ENCODE assay signal across 9 cellular contexts in the genomic region with DNA sequence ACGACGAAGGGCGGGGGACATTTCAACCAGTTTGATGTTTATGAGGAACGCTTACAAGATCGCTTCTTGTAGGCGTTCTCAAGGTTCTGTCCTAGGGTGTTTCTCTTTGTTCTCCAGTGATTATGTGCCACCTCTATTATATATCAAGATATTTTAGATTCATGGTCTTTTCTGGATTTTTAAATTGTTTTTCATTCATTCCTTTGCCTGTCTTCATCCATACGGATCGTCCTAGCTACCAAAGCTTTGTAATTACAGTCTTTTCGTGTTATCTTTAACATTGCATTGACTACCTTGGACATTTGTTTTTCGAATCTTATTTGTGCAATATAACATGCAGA. TPM values are rescaled to one million over a fixed set of nuclear protein-coding genes. Genes with fewer than 3 reads are reported as not detected.
DNase-seq lines count a peak whose midpoint lies in the region; ATAC-seq and TF ChIP-seq lines count a peak whose summit lies in the region.
"Had no signal": no experiment of that assay in that cellular context is flagged by ENCODE, and none has a peak within 500 bp of the region (broad histone marks: within the 10 kb centered on the region; RNA-seq: fewer than 3 reads in every experiment).

No MANE protein-coding gene starts in this region.

- no peak overlapping the region for H3K56ac ChIP-seq in IMR-90 (ENCODE audit: extremely low read depth, insufficient read depth, low read length)

- H3K36me3 Mint-ChIP-seq in MCF 10A (ENCODE audit: insufficient read depth, unreplicated experiment), result peaks cover 6% of the 10 kb centered on the region
- H3K36me3 Mint-ChIP-seq in naive thymus-derived CD4-positive, alpha-beta T cell, result peaks cover 0 to 8% (median 4%) of the 10 kb centered on the region in 5 donors

- H3K4me1 ChIP-seq in IMR-90 (ENCODE audit: control insufficient read depth, insufficient read depth, low read length), result no peaks in the 10 kb centered on the region
- H3K4me1 ChIP-seq in naive thymus-derived CD4-positive, alpha-beta T cell (ENCODE audit: control insufficient read depth in 2 of 2, insufficient read depth in 2 of 2, low read length in 2 of 2), result peaks cover 18 to 25% of the 10 kb centered on the region in 2 donors

- no peaks in the 10 kb centered on the region for H3K36me3 ChIP-seq in IMR-90 (ENCODE audit: control insufficient read depth, insufficient read depth, low read length)
- no peaks in the 10 kb centered on the region for H3K36me3 ChIP-seq in naive thymus-derived CD4-positive, alpha-beta T cell (ENCODE audit: control insufficient read depth in 2 of 3, insufficient read depth in 3 of 3, low read length in 3 of 3)

- no peak for ATAC-seq in IMR-90 (ENCODE audit: low read depth)
- ATAC-seq in naive thymus-derived CD4-positive, alpha-beta T cell, result no peak
- ATAC-seq in HG03457 (IDR thresholded peaks at IDR 0.05; ENCODE audit: unreplicated experiment), result no peak
- no peak for ATAC-seq in GM18861 (IDR thresholded peaks at IDR 0.05; ENCODE audit: unreplicated experiment)

- no peak overlapping the region for H3K23ac ChIP-seq in IMR-90 (ENCODE audit: low read depth, low read length)

- no peaks in the 10 kb centered on the region for H3K9me3 Mint-ChIP-seq in MCF 10A (ENCODE audit: unreplicated experiment)
- peaks cover 0 to 5% (median 0%) of the 10 kb centered on the region in 11 donors for H3K9me3 Mint-ChIP-seq in naive thymus-derived CD4-positive, alpha-beta T cell

- H2BK5ac ChIP-seq in IMR-90 (ENCODE audit: low read depth, low read length, poor library complexity, severe bottlenecking), result no peak overlapping the region

- H2BK20ac ChIP-seq in IMR-90 (ENCODE audit: low read depth, low read length), result no peak overlapping the region

- POLR2A ChIA-PET in AG04450 (lab: Yijun Ruan, JAX) (interaction anchor here (0.6 to 1.1 kb wide), 2 partner anchors 86 to 104 kb away, joined by 3 to 5 read pairs; a partner anchor contains a TSS), IMR-90 (lab: Charles Lee; ENCODE audit: unreplicated experiment) (no interaction called here), MCF 10A (lab: Yijun Ruan, JAX) (interaction anchor here (0.7 to 2.5 kb wide), 7 partner anchors 25 to 429 kb away, joined by 3 to 19 read pairs (median 5); a partner anchor contains a TSS)
- POLR2A ChIA-PET in naive thymus-derived CD4-positive, alpha-beta T cell (lab: Charles Lee), result interaction anchor here (0.5 to 2.0 kb wide), 5 partner anchors 95 to 888 kb away, joined by 3 to 10 read pairs (median 3); a partner anchor contains a TSS

- no peak overlapping the region for H3K27ac ChIP-seq in AG04450 (ENCODE audit: low read depth, low read length)
- H3K27ac ChIP-seq in IMR-90 (ENCODE audit: insufficient read depth, low read length), result no peak overlapping the region
- peak overlapping the region; percentile 98 for H3K27ac ChIP-seq in naive thymus-derived CD4-positive, alpha-beta T cell (ENCODE audit: low read depth, low read length)

- no peak overlapping the region for H3K4ac ChIP-seq in IMR-90 (ENCODE audit: low read depth, low read length)

- peak overlapping the region; percentile 78 for H2AK9ac ChIP-seq in IMR-90 (replicated peaks; ENCODE audit: low read depth, low read length, poor library complexity)

- intact Hi-C loops in IMR-90 (cut with micrococcal nuclease) (loop anchor here (5.0 kb wide), 1 partner anchor 282 kb away; no protein-coding TSS in a partner anchor), MCF 10A (cut with micrococcal nuclease) (loop anchor here (2.0 kb wide), 1 partner anchor 100 kb away; no protein-coding TSS in a partner anchor)
- intact Hi-C loops in naive thymus-derived CD4-positive, alpha-beta T cell (cut with micrococcal nuclease), result loop anchor here (1.0 to 2.0 kb wide), 8 partner anchors 8 to 1070 kb away; a partner anchor contains a TSS

- H4K8ac ChIP-seq in IMR-90 (ENCODE audit: low read depth in 2 of 2, low read length in 2 of 2), result no peak overlapping the region

- no CpG with 5 or more reads among the region's 10 CpGs for WGBS in IMR-90 (ENCODE audit: extremely low coverage in 2 of 2, insufficient read length in 1 of 2), 2 experiments

- no peak overlapping the region for H3K18ac ChIP-seq in IMR-90 (ENCODE audit: low read depth, low read length)

- H4K5ac ChIP-seq in IMR-90 (ENCODE audit: low read depth, low read length), result no peak overlapping the region

- peaks cover 3% of the 10 kb centered on the region; the same call in 1 of the 2 replicates for H4K20me1 ChIP-seq in IMR-90 (ENCODE audit: insufficient read depth, low read length)

- no peak overlapping the region for H3K9ac ChIP-seq in IMR-90 (ENCODE audit: low read depth, low read length)

- peak overlapping the region; percentile 79 for H3K4me3 Mint-ChIP-seq in MCF 10A (ENCODE audit: unreplicated experiment)
- H3K4me3 Mint-ChIP-seq in naive thymus-derived CD4-positive, alpha-beta T cell, result peak overlapping the region; percentile 93 to 98 (median 96)

- H3K27me3 Mint-ChIP-seq in MCF 10A (ENCODE audit: insufficient read depth, unreplicated experiment), result no peaks in the 10 kb centered on the region
- H3K27me3 Mint-ChIP-seq in naive thymus-derived CD4-positive, alpha-beta T cell, result peaks cover 0 to 2% (median 0%) of the 10 kb centered on the region in 5 donors

- no peak overlapping the region for H2BK120ac ChIP-seq in IMR-90 (ENCODE audit: low read depth, low read length)

- H3K14ac ChIP-seq in IMR-90 (replicated peaks; ENCODE audit: low read depth, low read length), result no peak overlapping the region

- DNase-seq in AG04450 (ENCODE audit: low read depth, low spot score) (no peak), IMR-90 (no peak), MCF 10A (ENCODE audit: unreplicated experiment) (no peak), SW 1271 (lab: John Stamatoyannopoulos, UW) (no peak), medulla oblongata (ENCODE audit: extremely low spot score) (no peak)
- no peak for DNase-seq in naive thymus-derived CD4-positive, alpha-beta T cell

- no peak overlapping the region for H2AK5ac ChIP-seq in IMR-90 (ENCODE audit: low read depth, low read length)

- H3K9me3 ChIP-seq in AG04450 (ENCODE audit: control insufficient read depth, insufficient read depth, low read length) (no peaks in the 10 kb centered on the region), IMR-90 (ENCODE audit: control insufficient read depth, insufficient read depth, low read length) (no peaks in the 10 kb centered on the region)
- no peaks in the 10 kb centered on the region for H3K9me3 ChIP-seq in naive thymus-derived CD4-positive, alpha-beta T cell (ENCODE audit: control insufficient read depth in 2 of 3, low read length in 3 of 3)

- H3K4me3 ChIP-seq in AG04450 (ENCODE audit: low read depth, low read length) (peak overlapping the region; percentile 34), IMR-90 (ENCODE audit: insufficient read depth, low read depth, low read length) (no peak overlapping the region)
- peak overlapping the region; percentile 94 for H3K4me3 ChIP-seq in naive thymus-derived CD4-positive, alpha-beta T cell (ENCODE audit: low read length)

- H3K9me1 ChIP-seq in IMR-90 (ENCODE audit: insufficient read depth, low read length), result no peaks in the 10 kb centered on the region

- H3K27ac Mint-ChIP-seq in MCF 10A (ENCODE audit: low read depth, unreplicated experiment), result no peak overlapping the region
- peak overlapping the region; percentile 94 to 99 (median 98) for H3K27ac Mint-ChIP-seq in naive thymus-derived CD4-positive, alpha-beta T cell

- H3K4me1 Mint-ChIP-seq in MCF 10A (ENCODE audit: insufficient read depth, unreplicated experiment), result peaks cover 14% of the 10 kb centered on the region
- peaks cover 48 to 90% (median 73%) of the 10 kb centered on the region in 7 donors for H3K4me1 Mint-ChIP-seq in naive thymus-derived CD4-positive, alpha-beta T cell

- H4K91ac ChIP-seq in IMR-90 (ENCODE audit: insufficient read depth, low read depth, low read length), result no peak overlapping the region

- TF ChIP-seq RAD21 in IMR-90 (IDR thresholded peaks at IDR 0.05; ENCODE audit: low read length), result no peak

- peak overlapping the region; percentile 28; the same call in 1 of the 2 replicates for H3K4me2 ChIP-seq in IMR-90 (ENCODE audit: low read depth, low read length)

- H3K79me1 ChIP-seq in IMR-90 (ENCODE audit: low read depth in 1 of 2, low read length in 2 of 2), result peaks cover 0 to 25% of the 10 kb centered on the region in 2 experiments; a peak in 3 of 4 replicates

- CTCF ChIA-PET in AG04450 (lab: Charles Lee), result interaction anchor here (0.6 to 1.9 kb wide), 7 partner anchors 10 to 226 kb away, joined by 3 to 10 read pairs (median 4); a partner anchor contains a TSS
- CTCF ChIA-PET in IMR-90 (lab: Yijun Ruan, JAX), result interaction anchor here (0.9 to 1.8 kb wide), 2 partner anchors 100 to 162 kb away, joined by 6 to 8 read pairs; no protein-coding TSS in a partner anchor
- CTCF ChIA-PET in MCF 10A (lab: Yijun Ruan, JAX), result interaction anchor here (0.6 to 4.9 kb wide), 9 partner anchors 58 to 829 kb away, joined by 3 to 44 read pairs (median 4); no protein-coding TSS in a partner anchor
- CTCF ChIA-PET in naive thymus-derived CD4-positive, alpha-beta T cell (lab: Charles Lee), result interaction anchor here (0.5 to 1.1 kb wide), 6 partner anchors 27 to 1281 kb away, joined by 3 to 4 read pairs (median 4); no protein-coding TSS in a partner anchor

- in situ Hi-C loops in IMR-90 (cut with MboI; ENCODE audit: low sequenced_read_pairs), result loop anchor here (10.0 kb wide), 1 partner anchor 304 kb away; a partner anchor contains a TSS

- dilution Hi-C loops in IMR-90 (cut with HindIII; ENCODE audit: low sequenced_read_pairs, unreplicated experiment), result no loop called here

- H3K27me3 ChIP-seq in AG04450 (ENCODE audit: control insufficient read depth, insufficient read depth, low read length) (peaks cover 8% of the 10 kb centered on the region), IMR-90 (ENCODE audit: control insufficient read depth, insufficient read depth, low read length) (no peaks in the 10 kb centered on the region)
- no peaks in the 10 kb centered on the region for H3K27me3 ChIP-seq in naive thymus-derived CD4-positive, alpha-beta T cell (ENCODE audit: control insufficient read depth in 2 of 2, insufficient read depth in 2 of 2, low read length in 2 of 2)

- TF ChIP-seq CTCF in AG04450 (IDR thresholded peaks at IDR 0.05; ENCODE audit: low read depth, low read length), result no peak
- TF ChIP-seq CTCF in IMR-90 (conservative IDR thresholded peaks at IDR 0.05; ENCODE audit: low read depth, low read length), result no peak
- TF ChIP-seq CTCF in MCF 10A (IDR thresholded peaks at IDR 0.05; ENCODE audit: unreplicated experiment), result no peak

- no peak for TF ChIP-seq POLR2A in IMR-90 (IDR thresholded peaks at IDR 0.05; ENCODE audit: low read depth, low read length)

- H2BK15ac ChIP-seq in IMR-90 (ENCODE audit: low read depth, low read length), result no peak overlapping the region

- H2AFZ ChIP-seq in IMR-90 (replicated peaks; ENCODE audit: low read length, poor library complexity), result peak overlapping the region; percentile 100

- BruUV-seq in IMR-90 (replicated peaks; lab: Mats Ljungman, UMichigan), result no TSS peak
- no TSS peak for BruUV-seq in MCF 10A (replicated peaks; lab: Mats Ljungman, UMichigan)

RNA-seq across cellular contexts. Expression of a gene that starts 0.3 kb away (rescaled TPM):
- 11.3 and 11.5 TPM in 2 replicates for polyA plus RNA-seq in AG04450 (2011; rRNA removed)
- 3.1 and 4.2 TPM in 2 replicates for polyA minus RNA-seq in AG04450 (2011; rRNA and poly(A)+ RNA removed)
- total RNA-seq in IMR-90 (2012; rRNA removed), result 5.7 and 6.9 TPM in 2 replicates
- polyA plus RNA-seq in IMR-90 (2012; rRNA removed), result 9.8 and 10.4 TPM in 2 replicates
- polyA plus RNA-seq in IMR-90 (2012; cell fraction: cytosol; rRNA removed), result 2.1 and 7.4 TPM in 2 replicates
- polyA plus RNA-seq in IMR-90 (2012; cell fraction: nucleus; rRNA removed; ENCODE audit: low replicate concordance), result 4.5 and 4.9 TPM in 2 replicates
- total RNA-seq in MCF 10A (2022), result 8.5 and 10.4 TPM in 2 replicates
- total RNA-seq in naive thymus-derived CD4-positive, alpha-beta T cell, result 10 to 100 TPM; 12.2 to 29.1 (median 16.1) TPM
- polyA plus RNA-seq in naive thymus-derived CD4-positive, alpha-beta T cell, result 10 to 100 TPM; 19.7 to 43.0 TPM

RNA-seq across cellular contexts. Expression of a gene that starts 7.7 kb away (rescaled TPM):
- polyA plus RNA-seq in AG04450 (2011; rRNA removed) (2.3 and 3.1 TPM in 2 replicates), IMR-90 (2012; rRNA removed) (2.3 and 2.5 TPM in 2 replicates)
- 0.70 and 1.1 TPM in 2 replicates for polyA minus RNA-seq in AG04450 (2011; rRNA and poly(A)+ RNA removed)
- total RNA-seq in IMR-90 (2012; rRNA removed) (2.7 and 4.2 TPM in 2 replicates), MCF 10A (2022) (2.0 and 3.3 TPM in 2 replicates)
- polyA plus RNA-seq in IMR-90 (2012; cell fraction: cytosol; rRNA removed), result 1.8 and 1.9 TPM in 2 replicates
- 1.3 and 2.1 TPM in 2 replicates for polyA plus RNA-seq in IMR-90 (2012; cell fraction: nucleus; rRNA removed; ENCODE audit: low replicate concordance)
- total RNA-seq in naive thymus-derived CD4-positive, alpha-beta T cell, result 1 to 10 TPM; 4.4 to 8.5 (median 6.2) TPM
- polyA plus RNA-seq in naive thymus-derived CD4-positive, alpha-beta T cell, result 1 to 10 TPM; 6.3 to 6.4 TPM

RNA-seq across cellular contexts. Expression of a gene that starts 25.4 kb away (rescaled TPM):
- not detected in 2 replicates for polyA plus RNA-seq in AG04450 (2011; rRNA removed)
- not detected in 2 replicates for polyA minus RNA-seq in AG04450 (2011; rRNA and poly(A)+ RNA removed)
- total RNA-seq in IMR-90 (2012; rRNA removed), result not detected in 2 replicates
- polyA plus RNA-seq in IMR-90 (2012; rRNA removed), result not detected in 2 replicates
- not detected in 2 replicates for polyA plus RNA-seq in IMR-90 (2012; cell fraction: cytosol; rRNA removed)
- polyA plus RNA-seq in IMR-90 (2012; cell fraction: nucleus; rRNA removed; ENCODE audit: low replicate concordance), result not detected in 2 replicates
- not detected in 2 replicates for total RNA-seq in MCF 10A (2022)
- total RNA-seq in naive thymus-derived CD4-positive, alpha-beta T cell, result not detected
- polyA plus RNA-seq in naive thymus-derived CD4-positive, alpha-beta T cell, result not detected
- total RNA-seq: T-helper 1 cell treated with Interleukin-12 subunit alpha and Interleukin-12 subunit beta and Interleukin-4 antibody, amounts not matched to agents 30 ng/mL and 1 ng/mL, for 36 hours had no signal

RNA-seq across cellular contexts. Expression of a gene that starts 41.6 kb away (rescaled TPM):
- polyA plus RNA-seq in AG04450 (2011; rRNA removed), result 0.47 and 0.58 TPM in 2 replicates
- 0.18 TPM in 1 of 2 replicates, not detected in the other for polyA minus RNA-seq in AG04450 (2011; rRNA and poly(A)+ RNA removed)
- 0.28 and 0.36 TPM in 2 replicates for total RNA-seq in IMR-90 (2012; rRNA removed)
- polyA plus RNA-seq in IMR-90 (2012; rRNA removed), result 1.3 and 1.9 TPM in 2 replicates
- polyA plus RNA-seq in IMR-90 (2012; cell fraction: cytosol; rRNA removed), result 1.3 and 1.4 TPM in 2 replicates
- 0.34 and 0.40 TPM in 2 replicates for polyA plus RNA-seq in IMR-90 (2012; cell fraction: nucleus; rRNA removed; ENCODE audit: low replicate concordance)
- total RNA-seq in MCF 10A (2022), result 0.56 and 0.68 TPM in 2 replicates
- under 1 TPM in 2 of 5 experiments, not detected in 3; 0.15 to 0.22 TPM for total RNA-seq in naive thymus-derived CD4-positive, alpha-beta T cell
- under 1 TPM; 0.08 to 0.12 TPM for polyA plus RNA-seq in naive thymus-derived CD4-positive, alpha-beta T cell

RNA-seq across cellular contexts. Expression of a gene that starts 59.7 kb away (rescaled TPM):
- 58.9 and 75.0 TPM in 2 replicates for polyA plus RNA-seq in AG04450 (2011; rRNA removed)
- 66.5 and 67.2 TPM in 2 replicates for polyA minus RNA-seq in AG04450 (2011; rRNA and poly(A)+ RNA removed)
- 52.0 and 53.3 TPM in 2 replicates for total RNA-seq in IMR-90 (2012; rRNA removed)
- polyA plus RNA-seq in IMR-90 (2012; rRNA removed), result 76.8 and 89.9 TPM in 2 replicates
- 74.3 and 78.9 TPM in 2 replicates for polyA plus RNA-seq in IMR-90 (2012; cell fraction: cytosol; rRNA removed)
- polyA plus RNA-seq in IMR-90 (2012; cell fraction: nucleus; rRNA removed; ENCODE audit: low replicate concordance), result 86.9 and 89.0 TPM in 2 replicates
- total RNA-seq in MCF 10A (2022), result 71.2 and 94.2 TPM in 2 replicates
- total RNA-seq in naive thymus-derived CD4-positive, alpha-beta T cell, result 10 to 100 TPM; 43.5 to 70.0 (median 50.0) TPM
- polyA plus RNA-seq in naive thymus-derived CD4-positive, alpha-beta T cell, result 10 to 100 TPM; 43.8 to 50.8 TPM
